Comparison of ENCODE assay signal across 1 cellular context in genomic region chr14:54396493-54397335, GRCh38.
TF ChIP-seq lines count a peak whose summit lies in the region.

A gene with protein sequence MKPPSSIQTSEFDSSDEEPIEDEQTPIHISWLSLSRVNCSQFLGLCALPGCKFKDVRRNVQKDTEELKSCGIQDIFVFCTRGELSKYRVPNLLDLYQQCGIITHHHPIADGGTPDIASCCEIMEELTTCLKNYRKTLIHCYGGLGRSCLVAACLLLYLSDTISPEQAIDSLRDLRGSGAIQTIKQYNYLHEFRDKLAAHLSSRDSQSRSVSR (plus strand): TSS chr14:54397007. CDS start chr14:54397069, 62 bp downstream.

TF ChIP-seq in HEK293, 187 proteins besides CTCF, POLR2A, EP300 and RAD21 (continued from another document):
- TF ChIP-seq, protein P1, sequence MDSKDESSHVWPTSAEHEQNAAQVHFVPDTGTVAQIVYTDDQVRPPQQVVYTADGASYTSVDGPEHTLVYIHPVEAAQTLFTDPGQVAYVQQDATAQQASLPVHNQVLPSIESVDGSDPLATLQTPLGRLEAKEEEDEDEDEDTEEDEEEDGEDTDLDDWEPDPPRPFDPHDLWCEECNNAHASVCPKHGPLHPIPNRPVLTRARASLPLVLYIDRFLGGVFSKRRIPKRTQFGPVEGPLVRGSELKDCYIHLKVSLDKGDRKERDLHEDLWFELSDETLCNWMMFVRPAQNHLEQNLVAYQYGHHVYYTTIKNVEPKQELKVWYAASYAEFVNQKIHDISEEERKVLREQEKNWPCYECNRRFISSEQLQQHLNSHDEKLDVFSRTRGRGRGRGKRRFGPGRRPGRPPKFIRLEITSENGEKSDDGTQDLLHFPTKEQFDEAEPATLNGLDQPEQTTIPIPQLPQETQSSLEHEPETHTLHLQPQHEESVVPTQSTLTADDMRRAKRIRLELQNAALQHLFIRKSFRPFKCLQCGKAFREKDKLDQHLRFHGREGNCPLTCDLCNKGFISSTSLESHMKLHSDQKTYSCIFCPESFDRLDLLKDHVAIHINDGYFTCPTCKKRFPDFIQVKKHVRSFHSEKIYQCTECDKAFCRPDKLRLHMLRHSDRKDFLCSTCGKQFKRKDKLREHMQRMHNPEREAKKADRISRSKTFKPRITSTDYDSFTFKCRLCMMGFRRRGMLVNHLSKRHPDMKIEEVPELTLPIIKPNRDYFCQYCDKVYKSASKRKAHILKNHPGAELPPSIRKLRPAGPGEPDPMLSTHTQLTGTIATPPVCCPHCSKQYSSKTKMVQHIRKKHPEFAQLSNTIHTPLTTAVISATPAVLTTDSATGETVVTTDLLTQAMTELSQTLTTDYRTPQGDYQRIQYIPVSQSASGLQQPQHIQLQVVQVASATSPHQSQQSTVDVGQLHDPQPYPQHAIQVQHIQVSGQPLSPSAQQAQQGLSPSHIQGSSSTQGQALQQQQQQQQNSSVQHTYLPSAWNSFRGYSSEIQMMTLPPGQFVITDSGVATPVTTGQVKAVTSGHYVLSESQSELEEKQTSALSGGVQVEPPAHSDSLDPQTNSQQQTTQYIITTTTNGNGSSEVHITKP (tag by site-specific recombination; IDR thresholded peaks at IDR 0.05), result peak; percentile 77
- TF ChIP-seq ZNF791 (tag by site-specific recombination; IDR thresholded peaks at IDR 0.05) (no peak), ZBTB48 (tag by site-specific recombination; IDR thresholded peaks at IDR 0.05) (peak; percentile 57; the same call in 1 of the 2 replicates), ZNF341 (tag by site-specific recombination; IDR thresholded peaks at IDR 0.05; ENCODE audit: low read depth) (peak; percentile 82), ZNF510 (tag by site-specific recombination; IDR thresholded peaks at IDR 0.05; ENCODE audit: insufficient replicate concordance) (no peak), ZNF146 (tag by site-specific recombination; IDR thresholded peaks at IDR 0.05) (peak; percentile 13; the same call in 1 of the 2 replicates), ZFP69B (tag by site-specific recombination; IDR thresholded peaks at IDR 0.05) (peak; percentile 35; the same call in 1 of the 2 replicates)
- TF ChIP-seq, protein P2, sequence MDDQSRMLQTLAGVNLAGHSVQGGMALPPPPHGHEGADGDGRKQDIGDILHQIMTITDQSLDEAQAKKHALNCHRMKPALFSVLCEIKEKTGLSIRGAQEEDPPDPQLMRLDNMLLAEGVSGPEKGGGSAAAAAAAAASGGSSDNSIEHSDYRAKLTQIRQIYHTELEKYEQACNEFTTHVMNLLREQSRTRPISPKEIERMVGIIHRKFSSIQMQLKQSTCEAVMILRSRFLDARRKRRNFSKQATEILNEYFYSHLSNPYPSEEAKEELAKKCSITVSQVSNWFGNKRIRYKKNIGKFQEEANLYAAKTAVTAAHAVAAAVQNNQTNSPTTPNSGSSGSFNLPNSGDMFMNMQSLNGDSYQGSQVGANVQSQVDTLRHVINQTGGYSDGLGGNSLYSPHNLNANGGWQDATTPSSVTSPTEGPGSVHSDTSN (CRISPR knock-in tag; IDR thresholded peaks at IDR 0.05), result 0 out of 2 replicates have a peak, but pooled peaks have one; percentile 53
